16 cellular contexts compared by ENCODE assay signal in genomic region chr18:23226386-23226785, GRCh38.
A peak's percentile ranks its signal among the peaks of the same experiment; 100 is the strongest.
DNase-seq lines count a peak whose midpoint lies in the region; ATAC-seq, FAIRE-seq and TF ChIP-seq lines count a peak whose summit lies in the region.
"Had no signal": no experiment of that assay in that cellular context is flagged by ENCODE, and none has a peak within 500 bp of the region (broad histone marks: within the 10 kb centered on the region; RNA-seq: fewer than 3 reads in every experiment).

No MANE protein-coding gene starts in this region.

- H3K4me2 ChIP-seq in Karpas-422 (ENCODE audit: low read depth, low read length, poor library complexity, severe bottlenecking), result no peak overlapping the region

- H3K9me3 Mint-ChIP-seq in stimulated activated memory B cell treated with anti-CD40 and anti-IgM and Interleukin-4, amounts not matched to agents 10 μg/mL and 1 μg/mL and 100 μg/mL, for 72 hours, result no peaks in the 10 kb centered on the region
- H3K9me3 Mint-ChIP-seq: IgD-negative memory B cell had no signal

- peak; percentile 90 for DNase-seq in HCEC 1CT
- DNase-seq in ascending aorta (ENCODE audit: low spot score in 2 of 2), result no peak
- DNase-seq in left ventricle myocardium inferior, result no peak
- DNase-seq in RCC 7860 (ENCODE audit: low spot score), result no peak
- DNase-seq in NCI-H2081 (lab: John Stamatoyannopoulos, UW), result no peak
- DNase-seq in Karpas-422, result no peak
- no peak for DNase-seq in activated CD4-positive, alpha-beta T cell treated with anti-CD3 and anti-CD28 coated beads, Interleukin-2, amount 50 U/mL, for 1 hour
- DNase-seq: activated CD4-positive, alpha-beta T cell treated with anti-CD3 and anti-CD28 coated beads, Interleukin-2, amount 10 ng/mL, durations not matched to agents 7 days and 5 days; DMS153; NCI-H2227 treated with DMSO at 0.1 percent for 48 hours; pancreas; SHP77 treated with DMSO at 0.1 percent for 48 hours had no signal

- no peaks in the 10 kb centered on the region for H3K27me3 Mint-ChIP-seq in stimulated activated memory B cell treated with anti-CD40 and anti-IgM and Interleukin-4, amounts not matched to agents 10 μg/mL and 1 μg/mL and 100 μg/mL, for 72 hours
- H3K27me3 Mint-ChIP-seq: activated CD4-positive, alpha-beta T cell treated with anti-CD3 and anti-CD28 coated beads, Interleukin-2, amount 10 ng/mL, durations not matched to agents 7 days and 5 days had no signal

- ATAC-seq in stimulated activated memory B cell treated with anti-CD40 and anti-IgM and Interleukin-4, amounts not matched to agents 10 μg/mL and 1 μg/mL and 100 μg/mL, for 72 hours, result no peak
- ATAC-seq: activated naive CD4-positive, alpha-beta T cell treated with anti-CD3 and anti-CD28 coated beads, Interleukin-2, amount 50 U/mL, for 72 hours had no signal

- H3K4me1 ChIP-seq in ascending aorta (peaks cover 23 to 55% of the 10 kb centered on the region in 2 donors), left ventricle myocardium inferior (peaks cover 55% of the 10 kb centered on the region), Karpas-422 (ENCODE audit: low read length) (peaks cover 90% of the 10 kb centered on the region)

- H2AFZ ChIP-seq in Karpas-422 (ENCODE audit: low read length), result no peak overlapping the region

- H3K4me3 ChIP-seq in ascending aorta, result no peak overlapping the region
- H3K4me3 ChIP-seq in left ventricle myocardium inferior, result no peak overlapping the region
- H3K4me3 ChIP-seq in Karpas-422 (ENCODE audit: low read length), result no peak overlapping the region
- H3K4me3 ChIP-seq: pancreas had no signal

- H3K27ac ChIP-seq in ascending aorta, result peak overlapping the region; percentile 96 to 97
- peak overlapping the region; percentile 80 for H3K27ac ChIP-seq in left ventricle myocardium inferior (replicated peaks)
- no peak overlapping the region for H3K27ac ChIP-seq in Karpas-422 (ENCODE audit: low read length)

- H3K9me3 ChIP-seq in ascending aorta (no peaks in the 10 kb centered on the region), left ventricle myocardium inferior (replicated peaks) (no peaks in the 10 kb centered on the region), Karpas-422 (ENCODE audit: low read length) (no peaks in the 10 kb centered on the region)
- H3K9me3 ChIP-seq: pancreas had no signal

- intact Hi-C loops in ascending aorta (cut with DNase I), result loop anchor here (5.0 kb wide), 1 partner anchor 131 kb away; no protein-coding TSS in a partner anchor
- intact Hi-C loops in left ventricle myocardium inferior (cut with micrococcal nuclease), result no loop called here

- no peak for FAIRE-seq in RCC 7860 (lab: Jason Lieb, UNC)
- FAIRE-seq: keratinocyte, pancreas had no signal

- no peaks in the 10 kb centered on the region for H3K9me2 ChIP-seq in Karpas-422 (replicated peaks; ENCODE audit: insufficient read depth, low read length)

- peaks cover 66% of the 10 kb centered on the region for H3K4me1 Mint-ChIP-seq in stimulated activated memory B cell treated with anti-CD40 and anti-IgM and Interleukin-4, amounts not matched to agents 10 μg/mL and 1 μg/mL and 100 μg/mL, for 72 hours

- H3K27me3 ChIP-seq in ascending aorta (no peaks in the 10 kb centered on the region), left ventricle myocardium inferior (ENCODE audit: low read depth) (peaks cover 3% of the 10 kb centered on the region), Karpas-422 (ENCODE audit: low read length) (no peaks in the 10 kb centered on the region)
- H3K27me3 ChIP-seq: pancreas had no signal

- H3K36me3 ChIP-seq in ascending aorta (peaks cover 0 to 5% of the 10 kb centered on the region in 2 donors), left ventricle myocardium inferior (no peaks in the 10 kb centered on the region), Karpas-422 (ENCODE audit: insufficient read depth, low read length) (no peaks in the 10 kb centered on the region)
- H3K36me3 ChIP-seq: pancreas had no signal

- TF ChIP-seq CTCF in ascending aorta (IDR thresholded peaks at IDR 0.05) (no peak), left ventricle myocardium inferior (IDR thresholded peaks at IDR 0.05; ENCODE audit: borderline replicate concordance) (no peak)

- H3K4me3 Mint-ChIP-seq in stimulated activated memory B cell treated with anti-CD40 and anti-IgM and Interleukin-4, amounts not matched to agents 10 μg/mL and 1 μg/mL and 100 μg/mL, for 72 hours, result no peak overlapping the region
- H3K4me3 Mint-ChIP-seq: activated CD4-positive, alpha-beta T cell treated with anti-CD3 and anti-CD28 coated beads, Interleukin-2, amount 10 ng/mL, durations not matched to agents 7 days and 5 days; IgD-negative memory B cell had no signal

- peaks cover 6% of the 10 kb centered on the region for H3K36me3 Mint-ChIP-seq in stimulated activated memory B cell treated with anti-CD40 and anti-IgM and Interleukin-4, amounts not matched to agents 10 μg/mL and 1 μg/mL and 100 μg/mL, for 72 hours

- no peaks in the 10 kb centered on the region for H4K20me1 ChIP-seq in Karpas-422 (ENCODE audit: insufficient read depth, low read depth, low read length)

- no peak overlapping the region for H3K9ac ChIP-seq in Karpas-422 (ENCODE audit: low read length)

- peak overlapping the region; percentile 96 for H3K27ac Mint-ChIP-seq in stimulated activated memory B cell treated with anti-CD40 and anti-IgM and Interleukin-4, amounts not matched to agents 10 μg/mL and 1 μg/mL and 100 μg/mL, for 72 hours
- H3K27ac Mint-ChIP-seq: activated CD4-positive, alpha-beta T cell treated with anti-CD3 and anti-CD28 coated beads, Interleukin-2, amount 10 ng/mL, durations not matched to agents 7 days and 5 days had no signal

- no peaks in the 10 kb centered on the region for H3K79me2 ChIP-seq in Karpas-422 (ENCODE audit: low read length)
